In the genomic region with DNA sequence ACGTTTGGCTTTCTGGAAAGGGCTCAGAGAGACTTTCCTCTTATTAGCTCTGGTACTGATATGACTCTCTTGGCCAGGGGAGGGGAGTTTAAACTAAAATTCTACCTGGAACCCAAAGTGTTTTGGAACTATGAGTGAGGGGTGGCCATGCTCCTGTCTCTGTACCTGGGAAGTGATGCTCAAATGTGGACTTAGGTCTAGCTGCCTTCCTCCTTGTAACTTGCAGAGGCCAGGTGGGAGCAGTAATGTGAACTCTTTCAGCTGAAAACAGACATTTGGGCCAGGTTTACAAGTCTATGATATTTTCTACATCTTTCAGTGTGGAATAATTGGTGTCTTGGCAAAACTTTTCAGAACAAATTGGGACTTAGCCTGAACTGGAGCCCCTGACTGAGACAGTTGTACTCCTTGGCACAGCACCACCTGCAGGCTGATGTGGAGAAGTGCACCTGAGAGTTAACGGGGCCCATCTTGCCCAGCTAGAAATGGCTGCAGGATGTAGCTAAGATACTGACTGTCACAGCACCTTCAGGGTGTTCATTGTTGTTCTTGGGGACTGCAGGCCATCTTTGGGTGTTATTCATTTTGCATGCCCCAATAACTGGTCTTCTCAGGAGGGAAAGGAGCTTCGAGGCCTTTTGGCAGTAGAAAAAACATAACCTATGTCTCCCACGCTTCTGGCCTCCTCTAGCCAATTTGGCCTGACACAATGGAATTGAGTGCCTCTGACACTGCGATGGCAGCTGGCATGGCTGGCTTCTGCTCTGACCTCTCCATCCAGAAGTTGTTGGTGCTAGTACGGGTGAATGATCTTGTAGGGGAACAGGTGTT, we compare ENCODE assay signal across 8 cellular contexts. TPM values are rescaled to one million over a fixed set of nuclear protein-coding genes. Genes with fewer than 3 reads are reported as not detected.
DNase-seq lines count a peak whose midpoint lies in the region; ATAC-seq, FAIRE-seq and TF ChIP-seq lines count a peak whose summit lies in the region.

No MANE protein-coding gene starts in this region.

- H3K4me1 ChIP-seq in breast epithelium = no peaks in the 10 kb centered on the region

- no peaks in the 10 kb centered on the region for H3K27me3 ChIP-seq in breast epithelium

- H3K27ac ChIP-seq in VCaP (no peak overlapping the region), breast epithelium (no peak overlapping the region)

- ATAC-seq in GM18498 (IDR thresholded peaks at IDR 0.05; ENCODE audit: unreplicated experiment) (peak; percentile 77), HG02885 (IDR thresholded peaks at IDR 0.05; ENCODE audit: poor library complexity, unreplicated experiment) (peak; percentile 82), left colon (peak; percentile 79)

- TF ChIP-seq CTCF in VCaP (conservative IDR thresholded peaks at IDR 0.05) = peak; percentile 90
- TF ChIP-seq CTCF in breast epithelium (IDR thresholded peaks at IDR 0.05) = peak; percentile 67 to 77 (median 70)

- peak; percentile 83 for FAIRE-seq in A204.1 (lab: Jason Lieb, UNC)

- H3K4me3 ChIP-seq in breast epithelium = no peak overlapping the region

- intact Hi-C loops in breast epithelium (cut with DNase I; ENCODE audit: low total_unique reads) = loop anchor here (10.0 kb wide), 1 partner anchor 1482 kb away; no protein-coding TSS in a partner anchor
- intact Hi-C loops in left colon (cut with DNase I, micrococcal nuclease) = loop anchor here (2.0 to 10.0 kb wide), 2 partner anchors 56 to 58 kb away; no protein-coding TSS in a partner anchor

- peak; percentile 1 for DNase-seq in NCI-H2081 treated with DMSO at 0.1 percent for 48 hours (lab: John Stamatoyannopoulos, UW)
- DNase-seq in breast epithelium (ENCODE audit: low spot score in 2 of 2) = peak; percentile 29 to 65
- peak in 1 of 2 donors; percentile 29 for DNase-seq in left colon
- peak; percentile 49 for DNase-seq in stimulated activated CD4-positive, alpha-beta T cell treated with anti-CD3 and anti-CD28 coated beads, Interleukin-2, amount 100 ng/mL, for 4 hours (ENCODE audit: low read depth)

- H3K36me3 ChIP-seq in breast epithelium = no peaks in the 10 kb centered on the region

- no peak for TF ChIP-seq POLR2A in breast epithelium (IDR thresholded peaks at IDR 0.05)

- H3K9me3 ChIP-seq in breast epithelium = no peaks in the 10 kb centered on the region

RNA-seq across cellular contexts. Expression of a gene that starts 37.1 kb away (rescaled TPM):
- 10 to 100 TPM; 10.2 to 16.8 (median 13.3) TPM for total RNA-seq in breast epithelium
- 1 to 10 TPM; 2.2 to 4.3 TPM for total RNA-seq in left colon
